Comparison of ENCODE assay signal across 24 cellular contexts in genomic region chr4:169012049-169012448, GRCh38. TPM values are rescaled to one million over a fixed set of nuclear protein-coding genes. Genes with fewer than 3 reads are reported as not detected.
DNase-seq lines count a peak whose midpoint lies in the region; ATAC-seq and TF ChIP-seq lines count a peak whose summit lies in the region.
"Had no signal": no experiment of that assay in that cellular context is flagged by ENCODE, and none has a peak within 500 bp of the region (broad histone marks: within the 10 kb centered on the region; RNA-seq: fewer than 3 reads in every experiment).

No MANE protein-coding gene starts in this region.

- CTCF ChIA-PET in CD4-positive, alpha-beta T cell (lab: Charles Lee), result no interaction called here
- CTCF ChIA-PET in PC-3 (lab: Charles Lee), result interaction anchor here (0.7 kb wide), 1 partner anchor 316 kb away, joined by 3 read pairs; no protein-coding TSS in a partner anchor
- CTCF ChIA-PET in CD8-positive, alpha-beta T cell (lab: Charles Lee), result no interaction called here

- POLR2A ChIA-PET in CD4-positive, alpha-beta T cell (lab: Charles Lee), result no interaction called here
- POLR2A ChIA-PET in PC-3 (lab: Charles Lee; ENCODE audit: unreplicated experiment), result no interaction called here
- POLR2A ChIA-PET in CD8-positive, alpha-beta T cell (lab: Charles Lee), result no interaction called here

- no peak for TF ChIP-seq CTCF in CD4-positive, alpha-beta T cell (IDR thresholded peaks at IDR 0.05)
- TF ChIP-seq CTCF in PC-3 (conservative IDR thresholded peaks at IDR 0.05; ENCODE audit: low read depth, low read length) (no peak), VCaP (conservative IDR thresholded peaks at IDR 0.05) (no peak), neural crest cell (conservative IDR thresholded peaks at IDR 0.05) (no peak), right atrium auricular region (IDR thresholded peaks at IDR 0.05) (no peak)
- TF ChIP-seq CTCF in CD8-positive, alpha-beta T cell (IDR thresholded peaks at IDR 0.05), result no peak

- H3K4me1 Mint-ChIP-seq in CD4-positive, alpha-beta T cell (ENCODE audit: low read depth), result peaks cover 35% of the 10 kb centered on the region
- peaks cover 36% of the 10 kb centered on the region for H3K4me1 Mint-ChIP-seq in neural crest cell
- H3K4me1 Mint-ChIP-seq in CD8-positive, alpha-beta T cell (ENCODE audit: low read depth), result peaks cover 46% of the 10 kb centered on the region

- H4K20me1 ChIP-seq in PC-3 (ENCODE audit: low read length), result no peaks in the 10 kb centered on the region
- H4K20me1 ChIP-seq: BLaER1 had no signal

- intact Hi-C loops in CD4-positive, alpha-beta T cell (cut with DNase I, micrococcal nuclease), result loop anchor here in 1 of 2 experiments (5.0 kb wide), 3 partner anchors 600 to 1015 kb away; partner anchors contain the start of genes MFAP3L and NEK1
- intact Hi-C loops in PC-3 (cut with micrococcal nuclease), result loop anchor here (5.0 kb wide), 2 partner anchors 105 to 255 kb away; no protein-coding TSS in a partner anchor
- intact Hi-C loops in CD8-positive, alpha-beta T cell (cut with DNase I, micrococcal nuclease), result loop anchor here in 1 of 2 experiments (5.0 kb wide), 2 partner anchors 530 to 600 kb away; partner anchors contain the start of genes DDX60L and NEK1

- peaks cover 65% of the 10 kb centered on the region for H3K79me2 ChIP-seq in PC-3 (ENCODE audit: low read length)

- ATAC-seq in CD4-positive, alpha-beta T cell (ENCODE audit: poor library complexity), result no peak
- no peak for ATAC-seq in PC-3
- ATAC-seq in CD8-positive, alpha-beta T cell, result no peak
- ATAC-seq: GM12878 had no signal

- H2AFZ ChIP-seq in PC-3 (ENCODE audit: low read length), result peak overlapping the region; percentile 18; the same call in 1 of the 2 replicates

- no peak overlapping the region for H3K27ac Mint-ChIP-seq in CD4-positive, alpha-beta T cell
- H3K27ac Mint-ChIP-seq in neural crest cell (ENCODE audit: unreplicated experiment), result no peak overlapping the region
- no peak overlapping the region for H3K27ac Mint-ChIP-seq in CD8-positive, alpha-beta T cell
- H3K27ac Mint-ChIP-seq: CD14-positive monocyte had no signal

- no peaks in the 10 kb centered on the region for H3K27me3 ChIP-seq in CD4-positive, alpha-beta T cell (ENCODE audit: control insufficient read depth, insufficient read depth, low read length)
- H3K27me3 ChIP-seq in PC-3 (ENCODE audit: low read length), result no peaks in the 10 kb centered on the region
- no peaks in the 10 kb centered on the region for H3K27me3 ChIP-seq in CD8-positive, alpha-beta T cell (ENCODE audit: insufficient read depth, low read length)
- H3K27me3 ChIP-seq in right atrium auricular region, result no peaks in the 10 kb centered on the region
- H3K27me3 ChIP-seq: BE2C, BLaER1 had no signal

- no peaks in the 10 kb centered on the region for H3K9me3 ChIP-seq in CD4-positive, alpha-beta T cell (ENCODE audit: control insufficient read depth, low read length)
- H3K9me3 ChIP-seq in PC-3 (ENCODE audit: low read length) (no peaks in the 10 kb centered on the region), right atrium auricular region (no peaks in the 10 kb centered on the region)
- H3K9me3 ChIP-seq in CD8-positive, alpha-beta T cell (ENCODE audit: low read length), result no peaks in the 10 kb centered on the region
- H3K9me3 ChIP-seq: BE2C, BLaER1 had no signal

- DNase-seq in CD4-positive, alpha-beta T cell, result no peak
- DNase-seq in PC-3 (no peak), neural crest cell (ENCODE audit: low read depth, low spot score) (no peak), GM19240 (ENCODE audit: insufficient read length, low spot score) (no peak), right atrium auricular region (ENCODE audit: low spot score) (no peak)
- DNase-seq in CD8-positive, alpha-beta T cell, result no peak
- DNase-seq: 8988T; ACHN; BE2C; C1 segment of cervical spinal cord; CD4-positive, CD25-positive, alpha-beta regulatory T cell; CD8-positive, alpha-beta memory T cell; COR-L47; DMS 273 treated with DMSO at 0.1 percent for 48 hours; DMS153; DMS53; DMS79; DND-41; EL; GDM1 had no signal

- no TSS peak for BruUV-seq in PC-3 (replicated peaks; lab: Mats Ljungman, UMichigan)

- peak overlapping the region; percentile 45 for H3K4me3 ChIP-seq in PC-3 (ENCODE audit: low read length)
- no peak overlapping the region for H3K4me3 ChIP-seq in CD8-positive, alpha-beta T cell (ENCODE audit: low read depth, low read length)
- no peak overlapping the region for H3K4me3 ChIP-seq in right atrium auricular region
- H3K4me3 ChIP-seq: BLaER1, GM12878 had no signal

- H3K36me3 Mint-ChIP-seq in CD4-positive, alpha-beta T cell (ENCODE audit: low read depth), result peaks cover 19% of the 10 kb centered on the region
- no peaks in the 10 kb centered on the region for H3K36me3 Mint-ChIP-seq in neural crest cell (ENCODE audit: low read depth)
- peaks cover 13% of the 10 kb centered on the region for H3K36me3 Mint-ChIP-seq in CD8-positive, alpha-beta T cell
- H3K36me3 Mint-ChIP-seq: CD14-positive monocyte; CD4-positive, CD25-positive, alpha-beta regulatory T cell had no signal

- H3K9ac ChIP-seq in PC-3 (ENCODE audit: low read length), result no peak overlapping the region
- H3K9ac ChIP-seq: BLaER1 had no signal

- peak overlapping the region; percentile 67 for H3K4me2 ChIP-seq in PC-3 (ENCODE audit: low read length)
- H3K4me2 ChIP-seq: BLaER1 had no signal

- H3F3A ChIP-seq in PC-3 (ENCODE audit: low read length, unreplicated experiment), result peaks cover 4% of the 10 kb centered on the region

- H3K9me3 Mint-ChIP-seq in CD4-positive, alpha-beta T cell, result no peaks in the 10 kb centered on the region
- H3K9me3 Mint-ChIP-seq in neural crest cell, result no peaks in the 10 kb centered on the region
- H3K9me3 Mint-ChIP-seq in CD8-positive, alpha-beta T cell, result no peaks in the 10 kb centered on the region
- H3K9me3 Mint-ChIP-seq: CD14-positive monocyte had no signal

- no peaks in the 10 kb centered on the region for H3K9me2 ChIP-seq in PC-3 (replicated peaks; ENCODE audit: low read length)

- no peak overlapping the region for H3K27ac ChIP-seq in CD4-positive, alpha-beta T cell (ENCODE audit: low read depth, low read length)
- H3K27ac ChIP-seq in PC-3 (ENCODE audit: low read length) (no peak overlapping the region), VCaP (peak overlapping the region; percentile 98), right atrium auricular region (no peak overlapping the region)
- no peak overlapping the region for H3K27ac ChIP-seq in CD8-positive, alpha-beta T cell (ENCODE audit: low read depth, low read length)
- H3K27ac ChIP-seq: BLaER1 had no signal

- H3K36me3 ChIP-seq in PC-3 (ENCODE audit: low read depth, low read length) (no peaks in the 10 kb centered on the region), right atrium auricular region (no peaks in the 10 kb centered on the region)
- no peaks in the 10 kb centered on the region for H3K36me3 ChIP-seq in CD8-positive, alpha-beta T cell (ENCODE audit: insufficient read depth, low read length)
- H3K36me3 ChIP-seq: BE2C, BLaER1 had no signal

- peak overlapping the region; percentile 31 for H3K4me3 Mint-ChIP-seq in CD4-positive, alpha-beta T cell
- peak overlapping the region; percentile 52 for H3K4me3 Mint-ChIP-seq in neural crest cell
- no peak overlapping the region for H3K4me3 Mint-ChIP-seq in CD8-positive, alpha-beta T cell

- H3K27me3 Mint-ChIP-seq in CD4-positive, alpha-beta T cell, result peaks cover 4% of the 10 kb centered on the region
- no peaks in the 10 kb centered on the region for H3K27me3 Mint-ChIP-seq in neural crest cell (ENCODE audit: low read depth)
- peaks cover 2% of the 10 kb centered on the region for H3K27me3 Mint-ChIP-seq in CD8-positive, alpha-beta T cell (ENCODE audit: low read depth)

- peaks cover 81% of the 10 kb centered on the region for H3K4me1 ChIP-seq in PC-3 (ENCODE audit: insufficient read depth, low read length)
- H3K4me1 ChIP-seq in CD8-positive, alpha-beta T cell (ENCODE audit: insufficient read depth, low read length), result peaks cover 33% of the 10 kb centered on the region
- H3K4me1 ChIP-seq in right atrium auricular region, result peaks cover 0 to 25% of the 10 kb centered on the region in 2 donors

RNA-seq across cellular contexts. Expression of gene CBR4, which starts 2.0 kb away (rescaled TPM):
- 1 to 10 TPM; 5.1 to 5.4 TPM for total RNA-seq in CD4-positive, alpha-beta T cell
- total RNA-seq in PC-3 (2014; rRNA removed) (7.4 and 12.6 TPM in 2 replicates), neural crest cell (36.0 and 37.0 TPM in 2 replicates), right atrium auricular region (10 to 100 TPM in 1 of 2 donors, 1 to 10 TPM in 1; 9.9 to 18.9 TPM)
- 1 to 10 TPM; 4.6 to 6.0 TPM for total RNA-seq in CD8-positive, alpha-beta T cell
